ENCODE assay signal across 8 cellular contexts in genomic region chr15:84749111-84749991, GRCh38. TPM values are rescaled to one million over a fixed set of nuclear protein-coding genes. Genes with fewer than 3 reads are reported as not detected.
A peak's percentile ranks its signal among the peaks of the same experiment; 100 is the strongest.
DNase-seq lines count a peak whose midpoint lies in the region; ATAC-seq, FAIRE-seq and TF ChIP-seq lines count a peak whose summit lies in the region.

No MANE protein-coding gene starts in this region.

- H3K9ac ChIP-seq in SK-N-MC (ENCODE audit: insufficient read length) = peak overlapping the region; percentile 93
- peak overlapping the region; percentile 98 to 99 (median 99) for H3K9ac ChIP-seq in skeletal muscle tissue (ENCODE audit: low read depth in 1 of 3, low read length in 3 of 3)

- FAIRE-seq in GM12892 (lab: Jason Lieb, UNC) = no peak

- peak overlapping the region; percentile 94 for H3K4me2 ChIP-seq in hepatocyte

- H4K20me1 ChIP-seq in hepatocyte (ENCODE audit: insufficient read depth, poor library complexity, severe bottlenecking) = peaks cover 54% of the 10 kb centered on the region

- TF ChIP-seq CTCF in GM12873 (IDR thresholded peaks at IDR 0.05; ENCODE audit: insufficient read depth, low read depth, low read length, missing control alignments) (peak; percentile 28), hepatocyte (IDR thresholded peaks at IDR 0.05; ENCODE audit: poor library complexity) (no peak)

- no peak for TF ChIP-seq POLR2A in GM12892 (IDR thresholded peaks at IDR 0.05; ENCODE audit: low read depth, low read length)

- 11% methylated on average over 15 of the region's 15 CpGs for WGBS in hepatocyte (ENCODE audit: low lambda C conversion rate, missing lambda C conversion rate)

- no peaks in the 10 kb centered on the region for H3K9me3 ChIP-seq in SK-N-MC (ENCODE audit: low read depth, low read length)
- H3K9me3 ChIP-seq in hepatocyte (ENCODE audit: low read depth) = no peaks in the 10 kb centered on the region
- H3K9me3 ChIP-seq in skeletal muscle tissue (ENCODE audit: control insufficient read depth in 3 of 3, low read length in 3 of 3) = no peaks in the 10 kb centered on the region

- ATAC-seq in HG03378 (IDR thresholded peaks at IDR 0.05; ENCODE audit: unreplicated experiment) = peak; percentile 32

- peaks cover 5% of the 10 kb centered on the region; the same call in 1 of the 2 replicates for H3K36me3 ChIP-seq in SK-N-MC (ENCODE audit: insufficient read depth, low read length)
- H3K36me3 ChIP-seq in hepatocyte (replicated peaks; ENCODE audit: insufficient read depth, low read depth) = no peaks in the 10 kb centered on the region
- no peaks in the 10 kb centered on the region for H3K36me3 ChIP-seq in skeletal muscle tissue (ENCODE audit: control insufficient read depth in 3 of 3, insufficient read depth in 3 of 3, low read length in 3 of 3)

- DNase-seq in SK-N-MC (ENCODE audit: low read depth, low spot score) (no peak), amniotic epithelial cell (ENCODE audit: low read depth) (peak; percentile 23), hepatocyte (ENCODE audit: low spot score) (peak; percentile 55), NCI-H1694 treated with DMSO at 0.1 percent for 48 hours (lab: John Stamatoyannopoulos, UW) (no peak), GM12892 (ENCODE audit: insufficient read length) (no peak)

- peaks cover 82% of the 10 kb centered on the region for H3K79me2 ChIP-seq in hepatocyte

- H3K4me1 ChIP-seq in hepatocyte (ENCODE audit: insufficient read depth) = peaks cover 47% of the 10 kb centered on the region
- H3K4me1 ChIP-seq in skeletal muscle tissue (ENCODE audit: control insufficient read depth in 3 of 3, insufficient read depth in 3 of 3, low read length in 3 of 3) = peaks cover 44 to 61% (median 51%) of the 10 kb centered on the region in 3 donors

- no peaks in the 10 kb centered on the region for H3K9me2 ChIP-seq in hepatocyte (replicated peaks; ENCODE audit: insufficient read depth)

- H3K4me3 ChIP-seq in SK-N-MC = peak overlapping the region; percentile 82
- H3K4me3 ChIP-seq in hepatocyte = peak overlapping the region; percentile 92
- peak overlapping the region; percentile 94 to 97 (median 95) for H3K4me3 ChIP-seq in skeletal muscle tissue (ENCODE audit: low read length in 3 of 3)

- peak overlapping the region; percentile 63 for H2AFZ ChIP-seq in hepatocyte

- H3K27me3 ChIP-seq in hepatocyte (no peaks in the 10 kb centered on the region), skeletal muscle tissue (ENCODE audit: control insufficient read depth in 3 of 3, insufficient read depth in 3 of 3, low read length in 3 of 3) (no peaks in the 10 kb centered on the region)

- H3K27ac ChIP-seq in SK-N-MC (no peak overlapping the region), hepatocyte (peak overlapping the region; percentile 99), skeletal muscle tissue (ENCODE audit: low read depth, low read length) (peak overlapping the region; percentile 98)

RNA-seq across cellular contexts. Expression of gene ZNF592, which starts 1.0 kb away (rescaled TPM):
- total RNA-seq in hepatocyte (11.0 and 14.4 TPM in 2 replicates), skeletal muscle tissue (6.3 TPM)
- polyA plus RNA-seq in hepatocyte = 14.4 and 17.6 TPM in 2 replicates
- 6.0 TPM for polyA plus RNA-seq in GM12892 (2012; ENCODE audit: missing spikeins)

RNA-seq across cellular contexts. Expression of gene SEC11A, which starts 33.4 kb away (rescaled TPM):
- total RNA-seq in hepatocyte (271 and 295 TPM in 2 replicates), skeletal muscle tissue (357 TPM)
- 198 and 218 TPM in 2 replicates for polyA plus RNA-seq in hepatocyte
- polyA plus RNA-seq in GM12892 (2012; ENCODE audit: missing spikeins) = 144 TPM

Comparison
In these comparisons a context has a peak if more than half of its experiments do, and no peak if none do; other contexts are left out.
1. DNase-seq: peak in amniotic epithelial cell (single experiment) and hepatocyte (single experiment); none in SK-N-MC (single experiment), NCI-H1694 treated with DMSO at 0.1 percent for 48 hours (single experiment) and GM12892 (single experiment).
2. Peak in every context shown above with its lines, with median percentiles within 50 percentile points of each other: H3K4me3 ChIP-seq.